Comparison of ENCODE assay signal across 25 cellular contexts in genomic region chr3:109115451-109115850, GRCh38. TPM values are rescaled to one million over a fixed set of nuclear protein-coding genes. Genes with fewer than 3 reads are reported as not detected.
DNase-seq lines count a peak whose midpoint lies in the region; ATAC-seq, FAIRE-seq and TF ChIP-seq lines count a peak whose summit lies in the region.
"Had no signal": no experiment of that assay in that cellular context is flagged by ENCODE, and none has a peak within 500 bp of the region (broad histone marks: within the 10 kb centered on the region; RNA-seq: fewer than 3 reads in every experiment).

No MANE protein-coding gene starts in this region.

- POLR2A ChIA-PET in SK-N-SH (lab: Yijun Ruan, JAX), result no interaction called here

- no peak for FAIRE-seq in astrocyte (lab: Jason Lieb, UNC)
- FAIRE-seq: A204.1, D721Med, G401.6, H1 had no signal

- no peak overlapping the region for H3K9ac ChIP-seq in astrocyte (ENCODE audit: low read length)
- no peak overlapping the region for H3K9ac ChIP-seq in SK-N-SH
- H3K9ac ChIP-seq: BLaER1 treated with 17β-estradiol and CSF1 and Interleukin-3, amounts not matched to agents 10 nM and 100 nM; KMS-11 had no signal

- H3K36me3 Mint-ChIP-seq in GM23338 (ENCODE audit: low read depth) (no peaks in the 10 kb centered on the region), astrocyte (ENCODE audit: low read depth, unreplicated experiment) (no peaks in the 10 kb centered on the region)
- H3K36me3 Mint-ChIP-seq: IgD-negative memory B cell had no signal

- H2AFZ ChIP-seq in GM23338 (peak overlapping the region; percentile 69; the same call in 1 of the 2 replicates), astrocyte (ENCODE audit: low read depth, low read length) (no peak overlapping the region), SK-N-SH (ENCODE audit: low read depth) (no peak overlapping the region)

- ATAC-seq in GM23338 (no peak), left lobe of liver (no peak)

- TF ChIP-seq CTCF in GM23338 (conservative IDR thresholded peaks at IDR 0.05; ENCODE audit: low read depth in 2 of 2) (no peak), astrocyte (IDR thresholded peaks at IDR 0.05; ENCODE audit: insufficient read depth, low read depth, low read length) (no peak), SK-N-SH (IDR thresholded peaks at IDR 0.05) (no peak)

- no peaks in the 10 kb centered on the region for H3K9me3 Mint-ChIP-seq in GM23338
- H3K9me3 Mint-ChIP-seq in astrocyte (ENCODE audit: unreplicated experiment), result no peaks in the 10 kb centered on the region
- H3K9me3 Mint-ChIP-seq: CD4-positive, alpha-beta T cell; IgD-negative memory B cell had no signal

- no peak for TF ChIP-seq RAD21 in SK-N-SH (IDR thresholded peaks at IDR 0.05; ENCODE audit: low read length)

- DNase-seq in GM23338 (ENCODE audit: low spot score) (no peak), astrocyte (ENCODE audit: low read depth) (peak; percentile 16), fibroblast of gingiva (ENCODE audit: low read depth) (peak; percentile 23), left lobe of liver (ENCODE audit: low spot score) (no peak), SJCRH30 (no peak), SK-N-SH (no peak), hypothalamus (lab: John Stamatoyannopoulos, UW) (no peak)
- DNase-seq: AML-193; CD4-positive, alpha-beta T cell; NCI-H1048; NCI-H1694; NCI-H2029 treated with DMSO at 0.1 percent for 48 hours; NCI-H2227 treated with DMSO at 0.1 percent for 48 hours; NCI-H526 treated with DMSO at 0.1 percent for 48 hours; Right ventricle myocardium superior had no signal

- H3K27me3 Mint-ChIP-seq in GM23338 (ENCODE audit: insufficient read depth, low read depth, poor library complexity) (no peaks in the 10 kb centered on the region), astrocyte (ENCODE audit: low read depth, unreplicated experiment) (peaks cover 3% of the 10 kb centered on the region)
- H3K27me3 Mint-ChIP-seq: CD4-positive, alpha-beta T cell had no signal

- no peak for TF ChIP-seq EP300 in SK-N-SH (IDR thresholded peaks at IDR 0.05; ENCODE audit: borderline replicate concordance in 1 of 2, low read depth in 1 of 2, low read length in 1 of 2)

- H3K36me3 ChIP-seq in GM23338 (ENCODE audit: insufficient read depth) (no peaks in the 10 kb centered on the region), astrocyte (ENCODE audit: insufficient read depth, low read length) (no peaks in the 10 kb centered on the region), SJCRH30 (no peaks in the 10 kb centered on the region), SK-N-SH (replicated peaks in 1 of 2; ENCODE audit: control insufficient read depth in 1 of 2, insufficient read depth in 2 of 2, low read length in 1 of 2) (no peaks in the 10 kb centered on the region)
- H3K36me3 ChIP-seq: BLaER1 treated with 17β-estradiol and CSF1 and Interleukin-3, amounts not matched to agents 10 nM and 100 nM had no signal

- H4K20me1 ChIP-seq in GM23338 (replicated peaks; ENCODE audit: insufficient read depth), result no peaks in the 10 kb centered on the region
- no peaks in the 10 kb centered on the region for H4K20me1 ChIP-seq in astrocyte (ENCODE audit: insufficient read depth, low read length)
- no peaks in the 10 kb centered on the region for H4K20me1 ChIP-seq in SK-N-SH (ENCODE audit: insufficient read depth)
- H4K20me1 ChIP-seq: BLaER1 treated with 17β-estradiol and CSF1 and Interleukin-3, amounts not matched to agents 10 nM and 100 nM had no signal

- H3K27ac ChIP-seq in GM23338 (ENCODE audit: low read depth) (no peak overlapping the region), astrocyte (ENCODE audit: low read depth, low read length) (no peak overlapping the region), SJCRH30 (no peak overlapping the region), SK-N-SH (ENCODE audit: low read depth in 2 of 2, low read length in 1 of 2) (no peak overlapping the region)
- H3K27ac ChIP-seq: BLaER1 treated with 17β-estradiol and CSF1 and Interleukin-3, amounts not matched to agents 10 nM and 100 nM; KMS-11 had no signal

- CTCF ChIA-PET in SK-N-SH (lab: Yijun Ruan, JAX), result no interaction called here

- H3K4me3 Mint-ChIP-seq in GM23338 (no peak overlapping the region), astrocyte (ENCODE audit: unreplicated experiment) (no peak overlapping the region)
- H3K4me3 Mint-ChIP-seq: CD4-positive, alpha-beta T cell; IgD-negative memory B cell had no signal

- H3K79me2 ChIP-seq in GM23338 (replicated peaks; ENCODE audit: insufficient read depth) (no peaks in the 10 kb centered on the region), astrocyte (ENCODE audit: insufficient read depth, low read length) (no peaks in the 10 kb centered on the region), SK-N-SH (ENCODE audit: insufficient read depth) (no peaks in the 10 kb centered on the region)

- WGBS in SK-N-SH (ENCODE audit: low lambda C conversion rate), result 21% methylated on average over 2 of the region's 2 CpGs

- H3K27ac Mint-ChIP-seq in GM23338, result no peak overlapping the region
- H3K27ac Mint-ChIP-seq in astrocyte (ENCODE audit: unreplicated experiment), result no peak overlapping the region
- H3K27ac Mint-ChIP-seq: CD4-positive, alpha-beta T cell; IgD-negative memory B cell had no signal

- H3K4me3 ChIP-seq in GM23338, result no peak overlapping the region
- no peak overlapping the region for H3K4me3 ChIP-seq in astrocyte (ENCODE audit: insufficient read depth, low read depth, low read length)
- no peak overlapping the region for H3K4me3 ChIP-seq in SJCRH30
- H3K4me3 ChIP-seq in SK-N-SH (ENCODE audit: low read depth in 2 of 2, low read length in 1 of 2), result no peak overlapping the region
- H3K4me3 ChIP-seq: BLaER1 treated with 17β-estradiol and CSF1 and Interleukin-3, amounts not matched to agents 10 nM and 100 nM had no signal

- H3K4me1 Mint-ChIP-seq in GM23338, result no peaks in the 10 kb centered on the region
- H3K4me1 Mint-ChIP-seq in astrocyte (ENCODE audit: low read depth, unreplicated experiment), result no peaks in the 10 kb centered on the region
- H3K4me1 Mint-ChIP-seq: IgD-negative memory B cell had no signal

- H3K9me2 ChIP-seq in GM23338 (ENCODE audit: insufficient read depth), result no peaks in the 10 kb centered on the region
- no peaks in the 10 kb centered on the region for H3K9me2 ChIP-seq in SK-N-SH

- H3K9me3 ChIP-seq in astrocyte (ENCODE audit: insufficient read depth, low read depth, low read length) (no peaks in the 10 kb centered on the region), SJCRH30 (replicated peaks) (no peaks in the 10 kb centered on the region), SK-N-SH (no peaks in the 10 kb centered on the region)

- H3F3A ChIP-seq in GM23338 (replicated peaks; ENCODE audit: low read depth) (no peaks in the 10 kb centered on the region), SK-N-SH (replicated peaks; ENCODE audit: insufficient read depth) (no peaks in the 10 kb centered on the region)

- no peaks in the 10 kb centered on the region for H3K27me3 ChIP-seq in GM23338 (ENCODE audit: insufficient read depth)
- H3K27me3 ChIP-seq in astrocyte (ENCODE audit: insufficient read depth, low read length), result no peaks in the 10 kb centered on the region
- H3K27me3 ChIP-seq in SJCRH30, result no peaks in the 10 kb centered on the region
- no peaks in the 10 kb centered on the region for H3K27me3 ChIP-seq in SK-N-SH (ENCODE audit: insufficient read depth)
- H3K27me3 ChIP-seq: BLaER1 treated with 17β-estradiol and CSF1 and Interleukin-3, amounts not matched to agents 10 nM and 100 nM had no signal

- H3K4me1 ChIP-seq in GM23338 (ENCODE audit: insufficient read depth), result no peaks in the 10 kb centered on the region
- no peaks in the 10 kb centered on the region for H3K4me1 ChIP-seq in astrocyte (ENCODE audit: insufficient read depth, low read length)
- no peaks in the 10 kb centered on the region for H3K4me1 ChIP-seq in SJCRH30
- no peaks in the 10 kb centered on the region for H3K4me1 ChIP-seq in SK-N-SH (ENCODE audit: control insufficient read depth in 1 of 2, insufficient read depth in 2 of 2, low read depth in 1 of 2, low read length in 1 of 2)

- H3K4me2 ChIP-seq in GM23338 (no peak overlapping the region), astrocyte (ENCODE audit: low read length) (no peak overlapping the region), SK-N-SH (no peak overlapping the region)
- H3K4me2 ChIP-seq: BLaER1 treated with 17β-estradiol and CSF1 and Interleukin-3, amounts not matched to agents 10 nM and 100 nM; KMS-11 had no signal

TF ChIP-seq in SK-N-SH, 30 proteins besides CTCF, POLR2A, EP300 and RAD21 (continues in another document):
- no peak for TF ChIP-seq FOXM1 (IDR thresholded peaks at IDR 0.05; ENCODE audit: low read depth)
- TF ChIP-seq, protein P1, sequence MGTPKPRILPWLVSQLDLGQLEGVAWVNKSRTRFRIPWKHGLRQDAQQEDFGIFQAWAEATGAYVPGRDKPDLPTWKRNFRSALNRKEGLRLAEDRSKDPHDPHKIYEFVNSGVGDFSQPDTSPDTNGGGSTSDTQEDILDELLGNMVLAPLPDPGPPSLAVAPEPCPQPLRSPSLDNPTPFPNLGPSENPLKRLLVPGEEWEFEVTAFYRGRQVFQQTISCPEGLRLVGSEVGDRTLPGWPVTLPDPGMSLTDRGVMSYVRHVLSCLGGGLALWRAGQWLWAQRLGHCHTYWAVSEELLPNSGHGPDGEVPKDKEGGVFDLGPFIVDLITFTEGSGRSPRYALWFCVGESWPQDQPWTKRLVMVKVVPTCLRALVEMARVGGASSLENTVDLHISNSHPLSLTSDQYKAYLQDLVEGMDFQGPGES (IDR thresholded peaks at IDR 0.05; ENCODE audit: low read depth, low read length), result no peak
- TF ChIP-seq NFIC (IDR thresholded peaks at IDR 0.05; ENCODE audit: borderline replicate concordance), result no peak

RNA-seq across cellular contexts. Expression of gene MORC1, which starts 2.5 kb away (rescaled TPM):
- not detected in 2 replicates for total RNA-seq in GM23338 (2014; rRNA removed; shearing (Covaris generic))
- polyA plus RNA-seq in GM23338 (2016; fragmentation: Nextera tagmentation; extraction: Ambion mirVana), result not detected in 2 replicates
- total RNA-seq in astrocyte, result not detected in 2 replicates
- 0.10 TPM for total RNA-seq in left lobe of liver
- not detected in 2 replicates for total RNA-seq in SJCRH30 (2014; rRNA removed; shearing (Covaris generic))
- polyA plus RNA-seq in SK-N-SH (2012; rRNA removed), result not detected in 2 replicates
- polyA plus RNA-seq in SK-N-SH (2012; cell fraction: cytosol; rRNA removed), result not detected in 2 replicates
- polyA plus RNA-seq in SK-N-SH (2012; cell fraction: nucleus; rRNA removed), result not detected in 2 replicates
- total RNA-seq: CD4-positive, alpha-beta T cell; H1; NCI-H460; Right ventricle myocardium superior had no signal
- polyA plus RNA-seq: AG04450, H1, IgD-negative memory B cell had no signal

RNA-seq across cellular contexts. Expression of gene C3orf85, which starts 21.1 kb away (rescaled TPM):
- not detected in 2 replicates for total RNA-seq in GM23338 (2014; rRNA removed; shearing (Covaris generic))
- polyA plus RNA-seq in GM23338 (2016; fragmentation: Nextera tagmentation; extraction: Ambion mirVana) (not detected in 2 replicates), SK-N-SH (2012; rRNA removed) (not detected in 2 replicates)
- total RNA-seq in astrocyte (not detected in 2 replicates), left lobe of liver (11.4 TPM)
- total RNA-seq in SJCRH30 (2014; rRNA removed; shearing (Covaris generic)), result not detected in 2 replicates
- not detected in 2 replicates for polyA plus RNA-seq in SK-N-SH (2012; cell fraction: cytosol; rRNA removed)
- polyA plus RNA-seq in SK-N-SH (2012; cell fraction: nucleus; rRNA removed), result not detected in 2 replicates
- total RNA-seq: CD4-positive, alpha-beta T cell; H1; NCI-H460; Right ventricle myocardium superior; SK-MEL-5 had no signal
- polyA plus RNA-seq: AG04450, H1, IgD-negative memory B cell had no signal

Comparison
In these comparisons a context has a peak if more than half of its experiments do, and no peak if none do; other contexts are left out.
1. DNase-seq: peak in astrocyte (single experiment) and fibroblast of gingiva (single experiment); none in GM23338 (single experiment), left lobe of liver (single experiment), SJCRH30 (0 of 2), SK-N-SH (single experiment) and hypothalamus (0 of 51).
2. RNA of gene C3orf85, which starts 21.1 kb away (total RNA-seq): 11.4 TPM in left lobe of liver (single experiment); not detected in GM23338, not detected in astrocyte and not detected in SJCRH30; every median in the first group is over 10 times any median in the second.